In genomic region chr11:70186420-70186819, GRCh38 we compare ENCODE assay signal across 25 cellular contexts. TPM values are rescaled to one million over a fixed set of nuclear protein-coding genes. Genes with fewer than 3 reads are reported as not detected.
DNase-seq lines count a peak whose midpoint lies in the region; FAIRE-seq and TF ChIP-seq lines count a peak whose summit lies in the region.
"Had no signal": no experiment of that assay in that cellular context is flagged by ENCODE, and none has a peak within 500 bp of the region (broad histone marks: within the 10 kb centered on the region; RNA-seq: fewer than 3 reads in every experiment).

No MANE protein-coding gene starts in this region.

- H3K9me3 ChIP-seq in BLaER1 (no peaks in the 10 kb centered on the region), H1 (ENCODE audit: insufficient read depth in 2 of 2, low read depth in 1 of 2, low read length in 1 of 2) (no peaks in the 10 kb centered on the region; a peak in 1 of 4 replicates), osteoblast (ENCODE audit: low read depth, low read length) (no peaks in the 10 kb centered on the region)
- H3K9me3 ChIP-seq in BLaER1 treated with 17β-estradiol and CSF1 and Interleukin-3, amounts not matched to agents 10 nM and 100 nM (replicated peaks in 1 of 11) = no peaks in the 10 kb centered on the region
- H3K9me3 ChIP-seq: BE2C had no signal

- H2AK5ac ChIP-seq in H1 (ENCODE audit: low read depth, low read length) = no peak overlapping the region

- H4K91ac ChIP-seq in H1 (replicated peaks; ENCODE audit: insufficient read length, low read length) = no peak overlapping the region

- CTCF ChIA-PET in H1 (lab: Charles Lee; ENCODE audit: partially characterized antibody) = interaction anchor here (0.7 to 6.8 kb wide), 10 partner anchors 11 to 276 kb away, joined by 3 to 51 read pairs (median 4); no protein-coding TSS in a partner anchor

- no peak for TF ChIP-seq EP300 in H1 (IDR thresholded peaks at IDR 0.05; ENCODE audit: borderline replicate concordance in 1 of 2, low read depth in 2 of 2, low read length in 2 of 2)

- H3K79me2 ChIP-seq in H1 (ENCODE audit: control insufficient read depth in 1 of 2, insufficient read depth in 2 of 2, low read length in 2 of 2) = no peaks in the 10 kb centered on the region
- H3K79me2 ChIP-seq in osteoblast (ENCODE audit: insufficient read depth, low read length) = no peaks in the 10 kb centered on the region

- H3K56ac ChIP-seq in H1 (replicated peaks; ENCODE audit: insufficient read length, low read depth, low read length) = no peak overlapping the region

- peak overlapping the region; percentile 44; the same call in 1 of the 2 replicates for H3K27ac ChIP-seq in BLaER1
- H3K27ac ChIP-seq in BLaER1 treated with 17β-estradiol and CSF1 and Interleukin-3, amounts not matched to agents 10 nM and 100 nM = peak overlapping the region in 4 of 11 experiments; percentile 29 to 55 (median 52); a peak in 7 of 22 replicates
- H3K27ac ChIP-seq in H1 (ENCODE audit: low read depth, low read length) = no peak overlapping the region
- H3K27ac ChIP-seq in osteoblast (ENCODE audit: low read depth, low read length) = no peak overlapping the region

- DNase-seq in H1 (ENCODE audit: low read depth in 1 of 2, low spot score in 2 of 2) (no peak), osteoblast (ENCODE audit: insufficient read length, low spot score, missing footprints) (peak; percentile 46), hippocampal formation (lab: John Stamatoyannopoulos, UW) (no peak), NCI-H2107 (lab: John Stamatoyannopoulos, UW) (no peak), germinal center (ENCODE audit: low spot score) (no peak), hypothalamus (lab: John Stamatoyannopoulos, UW) (no peak)
- DNase-seq: 8988T; ACHN; BE2C; C1 segment of cervical spinal cord; CD4-positive, alpha-beta memory T cell; CD4-positive, CD25-positive, alpha-beta regulatory T cell; CD8-positive, alpha-beta memory T cell; COR-L47; DMS 273 treated with DMSO at 0.1 percent for 48 hours; DMS153; DMS53; DMS79 treated with DMSO at 0.1 percent for 48 hours; GF-D8 had no signal

- no peak overlapping the region for H3K14ac ChIP-seq in H1 (ENCODE audit: insufficient read length)

- no peaks in the 10 kb centered on the region for H3K79me1 ChIP-seq in H1 (ENCODE audit: low read depth, low read length)

- TF ChIP-seq POLR2A in H1 (IDR thresholded peaks at IDR 0.05; ENCODE audit: control extremely low read depth in 1 of 2, low read depth in 2 of 2, low read length in 2 of 2) = no peak

- H2BK12ac ChIP-seq in H1 (ENCODE audit: low read depth, low read length) = no peak overlapping the region

- H2BK15ac ChIP-seq in H1 (ENCODE audit: low read length) = no peak overlapping the region

- H3K4ac ChIP-seq in H1 (replicated peaks; ENCODE audit: insufficient read length, low read depth, low read length) = no peak overlapping the region

- FAIRE-seq in H1 (lab: Jason Lieb, UNC) = no peak
- FAIRE-seq: A204.1, G401.6, GM12891, GM19239 had no signal

- H3K36me3 ChIP-seq in BLaER1 (no peaks in the 10 kb centered on the region), H1 (ENCODE audit: control insufficient read depth in 2 of 4, insufficient read depth in 4 of 4, low read length in 3 of 4) (no peaks in the 10 kb centered on the region), osteoblast (ENCODE audit: insufficient read depth, low read length) (no peaks in the 10 kb centered on the region)
- H3K36me3 ChIP-seq in BLaER1 treated with 17β-estradiol and CSF1 and Interleukin-3, amounts not matched to agents 10 nM and 100 nM = no peaks in the 10 kb centered on the region
- H3K36me3 ChIP-seq: BE2C had no signal

- TF ChIP-seq RAD21 in H1 (IDR thresholded peaks at IDR 0.05 in 1 of 2, conservative IDR thresholded peaks at IDR 0.05 in 1 of 2; ENCODE audit: low read depth in 2 of 2, low read length in 2 of 2) = no peak

- H2BK5ac ChIP-seq in H1 (ENCODE audit: low read depth, low read length) = no peak overlapping the region

- H3K27me3 ChIP-seq in BLaER1 (no peaks in the 10 kb centered on the region), H1 (replicated peaks in 1 of 4; ENCODE audit: control insufficient read depth in 3 of 4, extremely low read depth in 1 of 4, insufficient read depth in 3 of 4, low read length in 3 of 4) (no peaks in the 10 kb centered on the region), osteoblast (ENCODE audit: insufficient read depth, low read length) (peaks cover 12% of the 10 kb centered on the region)
- no peaks in the 10 kb centered on the region for H3K27me3 ChIP-seq in BLaER1 treated with 17β-estradiol and CSF1 and Interleukin-3, amounts not matched to agents 10 nM and 100 nM
- H3K27me3 ChIP-seq: BE2C had no signal

- WGBS in H1 (ENCODE audit: extremely low coverage in 1 of 2, insufficient coverage in 1 of 2, insufficient read length in 1 of 2, insufficient replicate concordance in 2 of 2, low coverage in 1 of 2, low lambda C conversion rate in 2 of 2, missing lambda C conversion rate in 1 of 2), 2 experiments = 91% methylated on average over 6 of the region's 6 CpGs; no CpG with 5 or more reads in 1 of the 2 experiments

- no peak overlapping the region for H4K8ac ChIP-seq in H1 (ENCODE audit: extremely low read depth, insufficient read depth, low read length)

- H3K4me3 ChIP-seq in BLaER1 (no peak overlapping the region), H1 (ENCODE audit: extremely low read depth in 1 of 4, insufficient read depth in 2 of 4, low read depth in 3 of 4, low read length in 4 of 4) (no peak overlapping the region), osteoblast (ENCODE audit: insufficient read depth, low read length) (no peak overlapping the region)
- H3K4me3 ChIP-seq in BLaER1 treated with 17β-estradiol and CSF1 and Interleukin-3, amounts not matched to agents 10 nM and 100 nM = no peak overlapping the region

- no peak for TF ChIP-seq CTCF in H1 (IDR thresholded peaks at IDR 0.05; ENCODE audit: control extremely low read depth in 1 of 3, insufficient read depth in 1 of 3, low read depth in 1 of 3, low read length in 3 of 3)
- no peak for TF ChIP-seq CTCF in osteoblast (IDR thresholded peaks at IDR 0.05; ENCODE audit: extremely low read depth, low read depth, low read length)

- H3K4me2 ChIP-seq in BLaER1 (peak overlapping the region; percentile 83), H1 (ENCODE audit: insufficient read depth in 1 of 2, low read depth in 2 of 2, low read length in 2 of 2) (no peak overlapping the region), osteoblast (ENCODE audit: insufficient read depth, low read length) (no peak overlapping the region)
- H3K4me2 ChIP-seq in BLaER1 treated with 17β-estradiol and CSF1 and Interleukin-3, amounts not matched to agents 10 nM and 100 nM = peak overlapping the region in 10 of 11 experiments; percentile 4 to 95 (median 90); a peak in 17 of 22 replicates

- no peak overlapping the region for H2AFZ ChIP-seq in H1 (ENCODE audit: low read length)
- no peak overlapping the region for H2AFZ ChIP-seq in osteoblast (ENCODE audit: low read length)

- H2BK20ac ChIP-seq in H1 (ENCODE audit: low read length) = no peak overlapping the region

- H4K20me1 ChIP-seq in BLaER1 (no peaks in the 10 kb centered on the region), H1 (replicated peaks in 1 of 2; ENCODE audit: control insufficient read depth in 1 of 2, insufficient read depth in 2 of 2, low read length in 2 of 2) (peaks cover 0 to 6% of the 10 kb centered on the region in 2 experiments), osteoblast (ENCODE audit: insufficient read depth, low read length) (no peaks in the 10 kb centered on the region)
- H4K20me1 ChIP-seq in BLaER1 treated with 17β-estradiol and CSF1 and Interleukin-3, amounts not matched to agents 10 nM and 100 nM = peaks cover 0 to 15% (median 0%) of the 10 kb centered on the region in 11 experiments; a peak in 1 of 22 replicates

- H2BK120ac ChIP-seq in H1 (replicated peaks; ENCODE audit: low read depth, low read length) = no peak overlapping the region

- H3K23me2 ChIP-seq in H1 (ENCODE audit: low read depth, low read length) = no peaks in the 10 kb centered on the region

- peak overlapping the region; percentile 32; the same call in 1 of the 2 replicates for H3K18ac ChIP-seq in H1 (ENCODE audit: extremely low read depth, low read length)

- H4K5ac ChIP-seq in H1 (ENCODE audit: insufficient read length, low read depth, low read length) = no peak overlapping the region

- H3K9ac ChIP-seq in BLaER1 (0 out of 2 replicates have a peak overlapping the region, but pooled peaks have one; percentile 12), H1 (replicated peaks in 1 of 4; ENCODE audit: extremely low read depth in 1 of 4, low read depth in 3 of 4, low read length in 3 of 4) (no peak overlapping the region)
- H3K9ac ChIP-seq in BLaER1 treated with 17β-estradiol and CSF1 and Interleukin-3, amounts not matched to agents 10 nM and 100 nM = peak overlapping the region in 4 of 11 experiments; percentile 25 to 57 (median 42); a peak in 4 of 22 replicates

- H3K4me1 ChIP-seq in BLaER1 = peaks cover 50% of the 10 kb centered on the region
- peaks cover 0 to 56% (median 51%) of the 10 kb centered on the region in 10 experiments; a peak in 19 of 20 replicates for H3K4me1 ChIP-seq in BLaER1 treated with 17β-estradiol and CSF1 and Interleukin-3, amounts not matched to agents 10 nM and 100 nM
- H3K4me1 ChIP-seq in H1 (replicated peaks in 1 of 4; ENCODE audit: control insufficient read depth in 3 of 4, insufficient read depth in 4 of 4, low read length in 3 of 4) = no peaks in the 10 kb centered on the region
- H3K4me1 ChIP-seq in osteoblast (ENCODE audit: insufficient read depth, low read length) = peaks cover 3% of the 10 kb centered on the region
- H3K4me1 ChIP-seq: BE2C had no signal

- POLR2A ChIA-PET in H1 (lab: Charles Lee; ENCODE audit: partially characterized antibody) = no interaction called here

- H3K23ac ChIP-seq in H1 (ENCODE audit: insufficient read length) = no peak overlapping the region

TF ChIP-seq in H1, 55 proteins besides CTCF, POLR2A, EP300 and RAD21 (continues in another document):
- TF ChIP-seq TEAD4 (IDR thresholded peaks at IDR 0.05; ENCODE audit: low read depth, low read length) = no peak

RNA-seq across cellular contexts. Expression of gene FADD, which starts 16.7 kb away (rescaled TPM):
- 43.8 and 43.9 TPM in 2 replicates for total RNA-seq in H1 (2021; fragmentation: NEBNext Ultra II Directional; extraction: Animal tissue kit (Norgen Biotek cat#: 25700))
- polyA plus RNA-seq in H1 (2011; rRNA removed) = 29.0 and 37.4 TPM in 2 replicates
- polyA plus RNA-seq in H1 (2011; cell fraction: cytosol; rRNA removed) = 40.3 TPM
- polyA plus RNA-seq in H1 (2011; cell fraction: nucleus; rRNA removed) = 31.3 TPM
- polyA plus RNA-seq in H1 (2012, experiment 1 of 2) = 34.2 to 40.6 TPM (median 39.4 TPM) in 4 replicates
- polyA plus RNA-seq in H1 (2012, experiment 2 of 2) = 42.8 TPM
- polyA plus RNA-seq in H1 (2013, experiment 1 of 2) = 36.2 TPM
- 35.3 TPM for polyA plus RNA-seq in H1 (2013, experiment 2 of 2)
- polyA minus RNA-seq in H1 (2011; rRNA and poly(A)+ RNA removed) = 33.9 and 44.7 TPM in 2 replicates
- polyA minus RNA-seq in H1 (2011; cell fraction: cytosol; rRNA and poly(A)+ RNA removed) = 25.3 TPM
- 22.5 TPM for polyA minus RNA-seq in H1 (2011; cell fraction: nucleus; rRNA and poly(A)+ RNA removed)
- total RNA-seq in osteoblast = 52.2 and 53.2 TPM in 2 replicates

Comparison
In these comparisons a context has a peak if more than half of its experiments do, and no peak if none do; other contexts are left out.
1. H3K4me2 ChIP-seq: peak in BLaER1 (single experiment) and BLaER1 treated with 17β-estradiol and CSF1 and Interleukin-3, amounts not matched to agents 10 nM and 100 nM (10 of 11); none in H1 (0 of 2) and osteoblast (single experiment).